Comparison of ENCODE assay signal across 17 cellular contexts in genomic region chr10:16597656-16598055, GRCh38.
A peak's percentile ranks its signal among the peaks of the same experiment; 100 is the strongest.
DNase-seq lines count a peak whose midpoint lies in the region; FAIRE-seq and TF ChIP-seq lines count a peak whose summit lies in the region.
"Had no signal": no experiment of that assay in that cellular context is flagged by ENCODE, and none has a peak within 500 bp of the region (broad histone marks: within the 10 kb centered on the region; RNA-seq: fewer than 3 reads in every experiment).

No MANE protein-coding gene starts in this region.

- H3K9me3 ChIP-seq in mesodermal cell (ENCODE audit: control insufficient read depth, low read length), result no peaks in the 10 kb centered on the region
- no peaks in the 10 kb centered on the region for H3K9me3 ChIP-seq in adrenal gland (replicated peaks in 1 of 3)
- H3K9me3 ChIP-seq: neutrophil, SJCRH30 had no signal

- 89% methylated on average over 11 of the region's 11 CpGs for WGBS in mesodermal cell (ENCODE audit: insufficient coverage in 2 of 2), 2 experiments
- WGBS in adrenal gland, 4 donors, result 85 to 96% (median 93%) methylated on average over 9 to 11 of the region's 11 CpGs

- no peaks in the 10 kb centered on the region for H3K36me3 ChIP-seq in mesodermal cell (ENCODE audit: control insufficient read depth, insufficient read depth, low read length)
- no peaks in the 10 kb centered on the region for H3K36me3 ChIP-seq in adrenal gland (replicated peaks in 1 of 2)
- no peaks in the 10 kb centered on the region for H3K36me3 ChIP-seq in H7 (replicated peaks; ENCODE audit: control insufficient read depth, insufficient read depth, low read length)
- H3K36me3 ChIP-seq: SJCRH30 had no signal

- no peak overlapping the region for H3K4me3 ChIP-seq in NB4 (ENCODE audit: low read depth, low read length)
- no peak overlapping the region for H3K4me3 ChIP-seq in mesodermal cell (ENCODE audit: extremely low read depth, insufficient read depth, low read length, poor library complexity, severe bottlenecking)
- no peak overlapping the region for H3K4me3 ChIP-seq in adrenal gland
- no peak overlapping the region for H3K4me3 ChIP-seq in H7 (ENCODE audit: insufficient read depth, low read depth, low read length)
- H3K4me3 ChIP-seq: SJCRH30 had no signal

- no peak for FAIRE-seq in GM12892 (lab: Jason Lieb, UNC)
- FAIRE-seq: frontal cortex had no signal

- H3K4me1 ChIP-seq in mesodermal cell (ENCODE audit: control insufficient read depth, insufficient read depth, low read length, poor library complexity, severe bottlenecking), result peaks cover 23% of the 10 kb centered on the region
- H3K4me1 ChIP-seq in adrenal gland (replicated peaks in 1 of 2), result no peaks in the 10 kb centered on the region
- H3K4me1 ChIP-seq: SJCRH30 had no signal

- intact Hi-C loops in adrenal gland (cut with DNase I), result no loop called here
- intact Hi-C loops in cardiac septum (cut with DNase I), result no loop called here

- DNase-seq in Daoy (ENCODE audit: low read depth) (peak; percentile 87), NB4 (ENCODE audit: low read depth) (peak; percentile 82), astrocyte of the hippocampus (ENCODE audit: low read depth, low spot score) (peak; percentile 54), adrenal gland (no peak), cardiac septum (ENCODE audit: low spot score) (no peak), GM12892 (ENCODE audit: insufficient read length) (no peak), H7 (no peak)
- DNase-seq: AML-193; effector CD8-positive, alpha-beta T cell; mammary epithelial cell; NCI-H2081; SJCRH30; stimulated activated naive CD8-positive, alpha-beta T cell treated with anti-CD3 and anti-CD28 coated beads, Interleukin-15, amount 100 ng/mL, for 72 hours had no signal

- no peak for TF ChIP-seq CTCF in NB4 (IDR thresholded peaks at IDR 0.05; ENCODE audit: low read depth, low read length)
- TF ChIP-seq CTCF in adrenal gland (IDR thresholded peaks at IDR 0.05), result no peak

- no peaks in the 10 kb centered on the region for H3K27me3 ChIP-seq in adrenal gland
- no peaks in the 10 kb centered on the region for H3K27me3 ChIP-seq in H7 (ENCODE audit: control insufficient read depth, insufficient read depth, low read length)
- H3K27me3 ChIP-seq: neutrophil, SJCRH30 had no signal

- H3K27ac ChIP-seq in mesodermal cell (ENCODE audit: low read depth, low read length, severe bottlenecking) (peak overlapping the region; percentile 36), adrenal gland (no peak overlapping the region)
- H3K27ac ChIP-seq: HL-60, neutrophil, SJCRH30 had no signal

- TF ChIP-seq POLR2A in NB4 (IDR thresholded peaks at IDR 0.05; ENCODE audit: extremely low read depth, insufficient read length) (no peak), adrenal gland (IDR thresholded peaks at IDR 0.05) (no peak), GM12892 (IDR thresholded peaks at IDR 0.05; ENCODE audit: low read depth, low read length) (no peak)

Comparison
In these comparisons a context has a peak if more than half of its experiments do, and no peak if none do; other contexts are left out.
1. DNase-seq: peak in Daoy (single experiment), NB4 (single experiment) and astrocyte of the hippocampus (single experiment); none in adrenal gland (0 of 7), cardiac septum (single experiment), GM12892 (single experiment) and H7 (single experiment).